In the genomic region with DNA sequence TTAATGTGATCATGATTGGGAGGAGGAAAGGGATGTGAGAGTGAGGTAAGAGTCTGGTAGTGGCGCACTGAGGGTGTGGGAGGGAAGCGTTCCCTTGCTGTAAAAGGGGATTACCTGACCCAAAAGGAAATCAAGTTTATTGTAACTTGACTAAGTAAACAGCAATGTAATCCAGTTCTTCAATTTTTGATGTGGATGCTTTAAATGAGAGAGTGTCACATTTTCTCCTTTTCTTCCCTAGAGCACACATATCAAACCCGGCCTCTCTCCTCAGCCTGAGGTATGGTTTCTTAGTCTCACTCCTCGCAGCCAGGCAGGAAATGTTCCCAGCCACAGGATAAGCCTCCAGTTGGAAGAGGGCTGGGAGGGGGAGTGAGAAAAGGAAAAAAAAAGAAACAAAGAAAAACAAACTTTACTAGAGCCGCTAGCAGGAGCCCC, we compare ENCODE assay signal across 8 cellular contexts. TPM values are rescaled to one million over a fixed set of nuclear protein-coding genes. Genes with fewer than 3 reads are reported as not detected.
DNase-seq lines count a peak whose midpoint lies in the region; ATAC-seq and TF ChIP-seq lines count a peak whose summit lies in the region.

No MANE protein-coding gene starts in this region.

- peaks cover 56% of the 10 kb centered on the region for H3K4me1 Mint-ChIP-seq in progenitor cell of endocrine pancreas (ENCODE audit: low read depth)

- H3K4me1 ChIP-seq in ES-I3 (ENCODE audit: insufficient read depth, low read length) (no peaks in the 10 kb centered on the region; the same call in 1 of the 2 replicates), mucosa of descending colon (ENCODE audit: low read depth) (no peaks in the 10 kb centered on the region)

- no peaks in the 10 kb centered on the region for H3K9me3 ChIP-seq in ES-I3 (ENCODE audit: control insufficient read depth, insufficient read depth, low read length)
- H3K9me3 ChIP-seq in SK-N-MC (ENCODE audit: low read depth, low read length) = no peaks in the 10 kb centered on the region
- no peaks in the 10 kb centered on the region for H3K9me3 ChIP-seq in mucosa of descending colon

- H3K9ac ChIP-seq in ES-I3 (ENCODE audit: low read depth, low read length) (peak overlapping the region; percentile 60; the same call in 1 of the 2 replicates), SK-N-MC (ENCODE audit: insufficient read length) (peak overlapping the region; percentile 71)

- H3K27me3 Mint-ChIP-seq in progenitor cell of endocrine pancreas = no peaks in the 10 kb centered on the region

- no peak for TF ChIP-seq CTCF in fibroblast of villous mesenchyme (IDR thresholded peaks at IDR 0.05; ENCODE audit: insufficient read depth, low read depth, low read length)
- TF ChIP-seq CTCF in progenitor cell of endocrine pancreas (IDR thresholded peaks at IDR 0.05; ENCODE audit: unreplicated experiment) = no peak
- no peak for TF ChIP-seq CTCF in mucosa of descending colon (IDR thresholded peaks at IDR 0.05)

- DNase-seq in SK-N-MC (ENCODE audit: low read depth, low spot score) (no peak), fibroblast of villous mesenchyme (ENCODE audit: low read depth) (peak; percentile 37), progenitor cell of endocrine pancreas (ENCODE audit: low spot score, unreplicated experiment) (no peak), T-helper 9 cell (no peak), mucosa of descending colon (no peak), NCI-H2029 treated with DMSO at 0.1 percent for 48 hours (lab: John Stamatoyannopoulos, UW) (no peak)
- DNase-seq in stimulated activated naive CD4-positive, alpha-beta T cell treated with Interleukin-2 at 50 U/mL for 16 hours (lab: John Stamatoyannopoulos, UW) = no peak

- H3K36me3 ChIP-seq in ES-I3 (ENCODE audit: insufficient read depth, low read length) = no peaks in the 10 kb centered on the region
- H3K36me3 ChIP-seq in SK-N-MC (ENCODE audit: insufficient read depth, low read length) = no peaks in the 10 kb centered on the region
- H3K36me3 ChIP-seq in mucosa of descending colon (ENCODE audit: low read depth) = no peaks in the 10 kb centered on the region

- H3K4me3 Mint-ChIP-seq in progenitor cell of endocrine pancreas (ENCODE audit: low read depth) = peak overlapping the region; percentile 93

- no peak for ATAC-seq in mucosa of descending colon

- peak overlapping the region; percentile 87 for H3K4me3 ChIP-seq in SK-N-MC
- H3K4me3 ChIP-seq in fibroblast of villous mesenchyme (ENCODE audit: low read depth, low read length) = peak overlapping the region; percentile 63
- no peak overlapping the region for H3K4me3 ChIP-seq in mucosa of descending colon

- no peaks in the 10 kb centered on the region for H3K9me3 Mint-ChIP-seq in progenitor cell of endocrine pancreas (ENCODE audit: low read depth)

- H3K36me3 Mint-ChIP-seq in progenitor cell of endocrine pancreas (ENCODE audit: insufficient read depth) = no peaks in the 10 kb centered on the region

- intact Hi-C loops in mucosa of descending colon (cut with DNase I, micrococcal nuclease) = no loop called here

- H3K27ac ChIP-seq in SK-N-MC = peak overlapping the region; percentile 88

- peak overlapping the region; percentile 100 for H3K27ac Mint-ChIP-seq in progenitor cell of endocrine pancreas

RNA-seq across cellular contexts. Expression of a gene that starts 0.7 kb away (rescaled TPM):
- total RNA-seq in fibroblast of villous mesenchyme = 6.0 and 7.1 TPM in 2 replicates
- total RNA-seq in progenitor cell of endocrine pancreas = 109 and 117 TPM in 2 replicates
- 1 to 10 TPM; 2.0 to 6.8 (median 2.6) TPM for total RNA-seq in mucosa of descending colon

Comparison
In these comparisons a context has a peak if more than half of its experiments do, and no peak if none do; other contexts are left out.
1. RNA of a gene that starts 0.7 kb away (total RNA-seq): 109 to 117 TPM in progenitor cell of endocrine pancreas; 6.0 to 7.1 TPM in fibroblast of villous mesenchyme and 2.0 to 6.8 TPM in mucosa of descending colon; every median in the first group is over 10 times any median in the second.